Comparison of ENCODE assay signal across 20 cellular contexts in genomic region chr11:1193326-1194230, GRCh38. TPM values are rescaled to one million over a fixed set of nuclear protein-coding genes. Genes with fewer than 3 reads are reported as not detected.
DNase-seq lines count a peak whose midpoint lies in the region; ATAC-seq and TF ChIP-seq lines count a peak whose summit lies in the region.
"Had no signal": no experiment of that assay in that cellular context is flagged by ENCODE, and none has a peak within 500 bp of the region (broad histone marks: within the 10 kb centered on the region; RNA-seq: fewer than 3 reads in every experiment).

No MANE protein-coding gene starts in this region.

- intact Hi-C loops in ascending aorta (cut with DNase I): no loop called here
- intact Hi-C loops in lower lobe of right lung (cut with DNase I): no loop called here

- no peaks in the 10 kb centered on the region for H3K27me3 Mint-ChIP-seq in activated naive CD4-positive, alpha-beta T cell treated with anti-CD3 and anti-CD28 coated beads, Interleukin-2, amount 10 ng/mL, durations not matched to agents 7 days and 5 days
- H3K27me3 Mint-ChIP-seq: activated CD4-positive, alpha-beta T cell treated with anti-CD3 and anti-CD28 coated beads, Interleukin-2, amount 10 ng/mL, durations not matched to agents 7 days and 5 days; central memory CD8-positive, alpha-beta T cell had no signal

- H3K27ac Mint-ChIP-seq in activated naive CD4-positive, alpha-beta T cell treated with anti-CD3 and anti-CD28 coated beads, Interleukin-2, amount 10 ng/mL, durations not matched to agents 7 days and 5 days: no peak overlapping the region
- H3K27ac Mint-ChIP-seq: activated CD4-positive, alpha-beta T cell treated with anti-CD3 and anti-CD28 coated beads, Interleukin-2, amount 10 ng/mL, durations not matched to agents 7 days and 5 days; CD8-positive, alpha-beta T cell; GM23338 had no signal

- H3K4me1 ChIP-seq in ascending aorta: no peaks in the 10 kb centered on the region
- H3K4me1 ChIP-seq in lower lobe of right lung: no peaks in the 10 kb centered on the region
- H3K4me1 ChIP-seq in upper lobe of left lung: no peaks in the 10 kb centered on the region
- H3K4me1 ChIP-seq: SJSA1 had no signal

- DNase-seq in activated naive CD4-positive, alpha-beta T cell treated with anti-CD3 and anti-CD28 coated beads, Interleukin-2, amount 10 ng/mL, durations not matched to agents 7 days and 5 days: peak; percentile 16
- no peak for DNase-seq in activated naive CD4-positive, alpha-beta T cell (lab: John Stamatoyannopoulos, UW)
- peak; percentile 6 to 58 for DNase-seq in ascending aorta (ENCODE audit: low spot score in 2 of 2)
- DNase-seq in lower lobe of right lung: peak; percentile 38
- peak; percentile 14 to 75 for DNase-seq in upper lobe of left lung
- DNase-seq in stimulated activated CD4-positive, alpha-beta T cell treated with anti-CD3 and anti-CD28 coated beads, Interleukin-2, amount 100 ng/mL, for 48 hours: no peak
- DNase-seq in DMS 273 (lab: John Stamatoyannopoulos, UW; ENCODE audit: unreplicated experiment): no peak
- DNase-seq in anterior cingulate cortex (lab: John Stamatoyannopoulos, UW): no peak
- DNase-seq: activated CD4-positive, alpha-beta T cell treated with anti-CD3 and anti-CD28 coated beads, Interleukin-2, amount 10 ng/mL, durations not matched to agents 7 days and 5 days; activated T-cell treated with anti-CD3 and anti-CD28 coated beads for 4 hours; CD8-positive, alpha-beta T cell; Karpas-422; NCI-H1417 treated with DMSO at 0.1 percent for 48 hours; stimulated activated CD4-positive, alpha-beta T cell treated with anti-CD3 and anti-CD28 coated beads, Interleukin-15, amount 100 ng/mL, for 24 hours had no signal

- no peak overlapping the region for H3K4me3 Mint-ChIP-seq in activated naive CD4-positive, alpha-beta T cell treated with anti-CD3 and anti-CD28 coated beads, Interleukin-2, amount 10 ng/mL, durations not matched to agents 7 days and 5 days
- H3K4me3 Mint-ChIP-seq: activated CD4-positive, alpha-beta T cell treated with anti-CD3 and anti-CD28 coated beads, Interleukin-2, amount 10 ng/mL, durations not matched to agents 7 days and 5 days; CD8-positive, alpha-beta T cell; central memory CD8-positive, alpha-beta T cell; GM23338; naive thymus-derived CD8-positive, alpha-beta T cell had no signal

- WGBS in upper lobe of left lung, 2 donors: 87 to 89% methylated on average over 34 to 35 of the region's 43 CpGs

- H3K9me3 ChIP-seq in ascending aorta (no peaks in the 10 kb centered on the region), lower lobe of right lung (no peaks in the 10 kb centered on the region), upper lobe of left lung (no peaks in the 10 kb centered on the region)
- H3K9me3 ChIP-seq: SJSA1 had no signal

- no peaks in the 10 kb centered on the region for H3K27me3 ChIP-seq in ascending aorta
- peaks cover 30% of the 10 kb centered on the region for H3K27me3 ChIP-seq in lower lobe of right lung (ENCODE audit: low read depth)
- peaks cover 0 to 5% (median 3%) of the 10 kb centered on the region in 4 donors for H3K27me3 ChIP-seq in upper lobe of left lung
- H3K27me3 ChIP-seq: SJSA1 had no signal

- TF ChIP-seq EP300 in upper lobe of left lung (IDR thresholded peaks at IDR 0.05): no peak

- H3K36me3 ChIP-seq in ascending aorta: no peaks in the 10 kb centered on the region
- no peaks in the 10 kb centered on the region for H3K36me3 ChIP-seq in lower lobe of right lung
- no peaks in the 10 kb centered on the region for H3K36me3 ChIP-seq in upper lobe of left lung
- H3K36me3 ChIP-seq: SJSA1 had no signal

- CTCF ChIA-PET in activated naive CD4-positive, alpha-beta T cell treated with anti-CD3 and anti-CD28 coated beads, Interleukin-2, amount 10 ng/mL, durations not matched to agents 7 days and 5 days (lab: Charles Lee): no interaction called here

- TF ChIP-seq CTCF in ascending aorta (IDR thresholded peaks at IDR 0.05): no peak
- no peak for TF ChIP-seq CTCF in lower lobe of right lung (IDR thresholded peaks at IDR 0.05)
- no peak for TF ChIP-seq CTCF in upper lobe of left lung (IDR thresholded peaks at IDR 0.05)

- H3K36me3 Mint-ChIP-seq in activated naive CD4-positive, alpha-beta T cell treated with anti-CD3 and anti-CD28 coated beads, Interleukin-2, amount 10 ng/mL, durations not matched to agents 7 days and 5 days: no peaks in the 10 kb centered on the region
- H3K36me3 Mint-ChIP-seq: CD8-positive, alpha-beta T cell; naive thymus-derived CD8-positive, alpha-beta T cell had no signal

- H3K4me3 ChIP-seq in ascending aorta (no peak overlapping the region), lower lobe of right lung (no peak overlapping the region), upper lobe of left lung (no peak overlapping the region)
- H3K4me3 ChIP-seq: GM23338, lung, SJSA1 had no signal

- H3K4me1 Mint-ChIP-seq in activated naive CD4-positive, alpha-beta T cell treated with anti-CD3 and anti-CD28 coated beads, Interleukin-2, amount 10 ng/mL, durations not matched to agents 7 days and 5 days: no peaks in the 10 kb centered on the region
- H3K4me1 Mint-ChIP-seq: activated CD4-positive, alpha-beta T cell treated with anti-CD3 and anti-CD28 coated beads, Interleukin-2, amount 10 ng/mL, durations not matched to agents 7 days and 5 days; central memory CD8-positive, alpha-beta T cell; GM23338; naive thymus-derived CD8-positive, alpha-beta T cell had no signal

- H3K27ac ChIP-seq in ascending aorta: no peak overlapping the region
- H3K27ac ChIP-seq in lower lobe of right lung: no peak overlapping the region
- H3K27ac ChIP-seq in upper lobe of left lung: no peak overlapping the region
- H3K27ac ChIP-seq: SJSA1 had no signal

- H3K9me3 Mint-ChIP-seq in activated naive CD4-positive, alpha-beta T cell treated with anti-CD3 and anti-CD28 coated beads, Interleukin-2, amount 10 ng/mL, durations not matched to agents 7 days and 5 days: no peaks in the 10 kb centered on the region
- H3K9me3 Mint-ChIP-seq: activated CD4-positive, alpha-beta T cell treated with anti-CD3 and anti-CD28 coated beads, Interleukin-2, amount 10 ng/mL, durations not matched to agents 7 days and 5 days; CD8-positive, alpha-beta T cell; central memory CD8-positive, alpha-beta T cell; GM23338; naive thymus-derived CD8-positive, alpha-beta T cell had no signal

- no peak for TF ChIP-seq POLR2A in upper lobe of left lung (IDR thresholded peaks at IDR 0.05)

- ATAC-seq in lower lobe of right lung (peak; percentile 7 to 13), upper lobe of left lung (ENCODE audit: low FRiP score in 2 of 2) (peak in 1 of 2 donors; percentile 18)
- ATAC-seq: CD8-positive, alpha-beta T cell; GM23338; naive thymus-derived CD8-positive, alpha-beta T cell had no signal

RNA-seq across cellular contexts. Expression of gene MUC5B, which starts 29.3 kb away (rescaled TPM):
- total RNA-seq in ascending aorta: under 0.01 TPM
- 57.5 TPM for total RNA-seq in lower lobe of right lung
- 10 to 100 TPM in 4 of 6 donors, 1 to 10 TPM in 2; 3.2 to 54.5 (median 16.2) TPM for total RNA-seq in upper lobe of left lung
- total RNA-seq: activated CD4-positive, alpha-beta T cell treated with anti-CD3 and anti-CD28 coated beads, Interleukin-2, amount 10 ng/mL, durations not matched to agents 7 days and 5 days; CD8-positive, alpha-beta T cell; naive thymus-derived CD8-positive, alpha-beta T cell; SJSA1 had no signal

RNA-seq across cellular contexts. Expression of gene MUC5AC, which starts 35.8 kb away (rescaled TPM):
- total RNA-seq in ascending aorta (0.11 TPM), lower lobe of right lung (0.35 TPM), upper lobe of left lung (1 to 10 TPM in 2 of 6 donors, under 1 TPM in 3, not detected in 1; under 0.01 to 7.3 (median 0.78) TPM)
- total RNA-seq: activated CD4-positive, alpha-beta T cell treated with anti-CD3 and anti-CD28 coated beads, Interleukin-2, amount 10 ng/mL, durations not matched to agents 7 days and 5 days; CD8-positive, alpha-beta T cell; GM23338; naive thymus-derived CD8-positive, alpha-beta T cell; NCI-H460 had no signal

Comparison
In these comparisons a context has a peak if more than half of its experiments do, and no peak if none do; other contexts are left out.
1. DNase-seq: peak in activated naive CD4-positive, alpha-beta T cell treated with anti-CD3 and anti-CD28 coated beads, Interleukin-2, amount 10 ng/mL, durations not matched to agents 7 days and 5 days (single experiment), ascending aorta (2 of 2), lower lobe of right lung (single experiment) and upper lobe of left lung (2 of 2); none in activated naive CD4-positive, alpha-beta T cell (0 of 4), stimulated activated CD4-positive, alpha-beta T cell treated with anti-CD3 and anti-CD28 coated beads, Interleukin-2, amount 100 ng/mL, for 48 hours (0 of 2), DMS 273 (single experiment) and anterior cingulate cortex (0 of 58).